16 cellular contexts compared by ENCODE assay signal in genomic region chr11:89436071-89436470, GRCh38. TPM values are rescaled to one million over a fixed set of nuclear protein-coding genes. Genes with fewer than 3 reads are reported as not detected.
A peak's percentile ranks its signal among the peaks of the same experiment; 100 is the strongest.
DNase-seq lines count a peak whose midpoint lies in the region; TF ChIP-seq lines count a peak whose summit lies in the region.
"Had no signal": no experiment of that assay in that cellular context is flagged by ENCODE, and none has a peak within 500 bp of the region (broad histone marks: within the 10 kb centered on the region; RNA-seq: fewer than 3 reads in every experiment).

No MANE protein-coding gene starts in this region.

- no peaks in the 10 kb centered on the region for H3K36me3 ChIP-seq in mesenchymal stem cell (ENCODE audit: control insufficient read depth in 1 of 2, insufficient read depth in 2 of 2, low read depth in 1 of 2, low read length in 2 of 2)
- H3K36me3 ChIP-seq in ovary = no peaks in the 10 kb centered on the region
- H3K36me3 ChIP-seq: SJSA1 had no signal

- no peak overlapping the region for H4K91ac ChIP-seq in mesenchymal stem cell (ENCODE audit: low read length)

- H3K18ac ChIP-seq in mesenchymal stem cell (ENCODE audit: low read depth in 1 of 2, low read length in 2 of 2) = no peak overlapping the region

- no peak overlapping the region for H2AFZ ChIP-seq in mesenchymal stem cell (ENCODE audit: low read depth, low read length)

- H3K27ac ChIP-seq in mesenchymal stem cell (ENCODE audit: low read length, poor library complexity, severe bottlenecking) (no peak overlapping the region), ovary (no peak overlapping the region)
- H3K27ac ChIP-seq: epithelial cell of prostate, SJSA1 had no signal

- no peak overlapping the region for H3K14ac ChIP-seq in mesenchymal stem cell (ENCODE audit: low read length in 2 of 2)

- H3K4me2 ChIP-seq in mesenchymal stem cell (ENCODE audit: low read length, poor library complexity, severe bottlenecking) = no peak overlapping the region

- no peak overlapping the region for H2BK12ac ChIP-seq in mesenchymal stem cell (ENCODE audit: low read length in 2 of 2)

- H4K8ac ChIP-seq in mesenchymal stem cell (ENCODE audit: low read length) = no peak overlapping the region

- H3K9ac ChIP-seq in mesenchymal stem cell (ENCODE audit: low read length) = no peak overlapping the region

- no peak overlapping the region for H2BK15ac ChIP-seq in mesenchymal stem cell (ENCODE audit: low read depth, poor library complexity, severe bottlenecking)

- no peak overlapping the region for H2BK5ac ChIP-seq in mesenchymal stem cell (ENCODE audit: low read depth, low read length, poor library complexity, severe bottlenecking)

- H3K4ac ChIP-seq in mesenchymal stem cell (ENCODE audit: low read depth in 1 of 2, low read length in 2 of 2) = no peak overlapping the region

- H2BK120ac ChIP-seq in mesenchymal stem cell (ENCODE audit: low read depth, low read length) = no peak overlapping the region

- TF ChIP-seq CTCF in AG10803 (conservative IDR thresholded peaks at IDR 0.05; ENCODE audit: low read length) (no peak), ovary (IDR thresholded peaks at IDR 0.05) (no peak)

- no peaks in the 10 kb centered on the region for H3K27me3 ChIP-seq in mesenchymal stem cell (ENCODE audit: control insufficient read depth in 1 of 2, insufficient read depth in 1 of 2, low read length in 2 of 2)
- H3K27me3 ChIP-seq in ovary = no peaks in the 10 kb centered on the region
- H3K27me3 ChIP-seq: SJSA1 had no signal

- TF ChIP-seq POLR2A in ovary (IDR thresholded peaks at IDR 0.05) = no peak

- no peak for TF ChIP-seq EP300 in ovary (IDR thresholded peaks at IDR 0.05)

- H3K4me3 ChIP-seq in AG10803 (ENCODE audit: low read length) = no peak overlapping the region
- H3K4me3 ChIP-seq in mesenchymal stem cell (ENCODE audit: insufficient read depth in 1 of 2, low read depth in 1 of 2, low read length in 2 of 2) = no peak overlapping the region
- H3K4me3 ChIP-seq in ovary = no peak overlapping the region
- H3K4me3 ChIP-seq: SJSA1 had no signal

- DNase-seq in AG10803 (ENCODE audit: low read depth) (peak; percentile 65), HuH-7 (ENCODE audit: low spot score) (peak; percentile 5), dermis blood vessel endothelial cell (peak; percentile 18), mesenchymal stem cell (peak; percentile 88), HUDEP-2 (lab: John Stamatoyannopoulos, UW; ENCODE audit: unreplicated experiment in 76 of 76) (no peak), AML-193 (lab: John Stamatoyannopoulos, UW) (no peak), NCI-H526 treated with DMSO at 0.1 percent for 48 hours (lab: John Stamatoyannopoulos, UW) (no peak), ovary (no peak)
- DNase-seq: activated B cell treated with CpG ODN at 0.5 μM for 24 hours; activated T-cell treated with anti-CD3 and anti-CD28 coated beads, Interleukin-2, amount 50 U/mL, for 24 hours; anterior cingulate cortex; CD4-positive, alpha-beta T cell; NCI-H1048 had no signal

- 0% methylated on average over 3 of the region's 3 CpGs for WGBS in mesenchymal stem cell
- WGBS in ovary, 3 donors = 48 to 51% (median 50%) methylated on average over 3 of the region's 3 CpGs

- no peak overlapping the region for H2AK5ac ChIP-seq in mesenchymal stem cell (ENCODE audit: low read length, severe bottlenecking)

- no peak overlapping the region for H3K23ac ChIP-seq in mesenchymal stem cell (ENCODE audit: low read length in 2 of 2)

- H3K9me3 ChIP-seq in mesenchymal stem cell (ENCODE audit: control insufficient read depth, low read length) = no peaks in the 10 kb centered on the region
- no peaks in the 10 kb centered on the region for H3K9me3 ChIP-seq in ovary
- H3K9me3 ChIP-seq: SJSA1 had no signal

- intact Hi-C loops in ovary (cut with DNase I) = no loop called here

- H3K4me1 ChIP-seq in mesenchymal stem cell (ENCODE audit: control insufficient read depth, insufficient read depth, low read depth, low read length) (no peaks in the 10 kb centered on the region), ovary (ENCODE audit: insufficient read depth) (no peaks in the 10 kb centered on the region)
- H3K4me1 ChIP-seq: SJSA1 had no signal

- H3K79me1 ChIP-seq in mesenchymal stem cell (replicated peaks; ENCODE audit: low read length, poor library complexity, severe bottlenecking) = no peaks in the 10 kb centered on the region

RNA-seq across cellular contexts. Expression of gene NOX4, which starts 55.1 kb away (rescaled TPM):
- total RNA-seq in dermis blood vessel endothelial cell (30.6 and 59.8 TPM in 2 replicates), ovary (1 to 10 TPM in 5 of 7 donors, under 1 TPM in 2; 0.78 to 5.0 (median 1.1) TPM)
- polyA plus RNA-seq in mesenchymal stem cell (2013, experiment 1 of 2) = 0.65 TPM
- polyA plus RNA-seq in mesenchymal stem cell (2013, experiment 2 of 2) = 0.53 TPM
- polyA plus RNA-seq in ovary = 1 to 10 TPM; 2.3 to 3.9 TPM
- total RNA-seq: activated B cell treated with CpG ODN at 0.5 μM for 24 hours; CD4-positive, alpha-beta T cell; NCI-H460 had no signal

Comparison
In these comparisons a context has a peak if more than half of its experiments do, and no peak if none do; other contexts are left out.
1. DNase-seq: peak in AG10803 (single experiment), HuH-7 (single experiment), dermis blood vessel endothelial cell (single experiment) and mesenchymal stem cell (single experiment); none in HUDEP-2 (0 of 76), AML-193 (0 of 2), NCI-H526 treated with DMSO at 0.1 percent for 48 hours (single experiment) and ovary (0 of 5).